27 cellular contexts compared by ENCODE assay signal in the genomic region with DNA sequence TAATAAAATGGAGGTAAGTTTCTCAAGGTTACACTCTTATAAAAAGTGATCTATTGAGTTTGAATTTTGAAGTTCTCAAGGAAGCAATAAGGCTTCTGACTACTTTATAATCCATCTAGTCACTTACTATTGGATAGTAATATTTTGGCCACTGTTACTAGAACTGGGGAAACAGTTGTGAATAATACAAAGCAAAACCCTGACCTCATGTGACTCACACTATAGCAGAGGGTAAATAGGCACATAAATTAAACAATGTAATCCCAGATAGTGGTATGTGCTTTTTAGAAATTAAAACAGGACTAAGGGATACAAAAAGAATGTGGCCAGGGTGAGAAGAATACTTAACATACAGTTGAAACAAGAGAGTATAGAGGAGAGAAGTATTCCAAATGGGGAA.
"Had no signal": no experiment of that assay in that cellular context is flagged by ENCODE, and none has a peak within 500 bp of the region (broad histone marks: within the 10 kb centered on the region; RNA-seq: fewer than 3 reads in every experiment).

No MANE protein-coding gene starts in this region.

- H3K9me3 ChIP-seq: body of pancreas, esophagus squamous epithelium, left lung, lower lobe of right lung, psoas muscle, right atrium auricular region, testis had no signal

- H2AFZ ChIP-seq: neural progenitor cell, parathyroid adenoma had no signal

- FAIRE-seq: islet of Langerhans, urothelium cell line had no signal

- H3K4me2 ChIP-seq: neural progenitor cell had no signal

- H3K9ac ChIP-seq: neural progenitor cell, parathyroid adenoma had no signal

- H3K36me3 ChIP-seq: esophagus squamous epithelium, left lung, neural progenitor cell, right atrium auricular region had no signal

- H3K4me3 ChIP-seq: body of pancreas, esophagus squamous epithelium, left lung, lower lobe of right lung, neural progenitor cell, psoas muscle, right atrium auricular region, testis had no signal

- H3K27me3 ChIP-seq: body of pancreas, esophagus squamous epithelium, left lung, neural progenitor cell, right atrium auricular region, testis had no signal

- H3K27ac ChIP-seq: body of pancreas, esophagus squamous epithelium, left lung, lower lobe of right lung, neural progenitor cell, parathyroid adenoma, psoas muscle, right atrium auricular region, testis had no signal

- ATAC-seq: activated CD4-positive, alpha-beta T cell treated with anti-CD3 and anti-CD28 coated beads for 36 hours; activated CD8-positive, alpha-beta T cell treated with anti-CD3 and anti-CD28 coated beads, Interleukin-2, amount 10 ng/mL, durations not matched to agents 7 days and 5 days; body of pancreas; left lung; lower lobe of right lung; natural killer cell; psoas muscle; stimulated activated naive B cell treated with anti-CD40 and anti-IgM and Interleukin-4, amounts not matched to agents 10 μg/mL and 1 μg/mL and 100 μg/mL, for 72 hours had no signal

- DNase-seq: activated CD4-positive, alpha-beta T cell treated with anti-CD3 and anti-CD28 coated beads for 36 hours; activated CD4-positive, CD25-positive, alpha-beta regulatory T cell; activated CD8-positive, alpha-beta T cell treated with anti-CD3 and anti-CD28 coated beads, Interleukin-2, amount 10 ng/mL, durations not matched to agents 7 days and 5 days; activated effector memory CD4-positive, alpha-beta T cell treated with Interleukin-2 at 50 U/mL for 16 hours; activated naive CD4-positive, alpha-beta T cell treated with Interleukin-2 at 50 U/mL for 16 hours; aorta; body of pancreas; cortex of kidney; endodermal cell; esophagus squamous epithelium; left lung; lower lobe of right lung; mesendoderm; natural killer cell; occipital lobe; psoas muscle; stimulated activated CD4-positive, alpha-beta T cell treated with anti-CD3 and anti-CD28 coated beads, Interleukin-15, amount 100 ng/mL, for 24 hours; stimulated activated CD4-positive, alpha-beta T cell treated with anti-CD3 and anti-CD28 coated beads, Interleukin-2, amount 100 ng/mL, for 24 hours; stimulated activated naive B cell treated with anti-CD40 and anti-IgM and Interleukin-4, amounts not matched to agents 10 μg/mL and 1 μg/mL and 100 μg/mL, for 72 hours; T-helper 1 cell; testis; trophoblast cell had no signal

- H3K4me1 ChIP-seq: body of pancreas, left lung, lower lobe of right lung, neural progenitor cell, parathyroid adenoma, psoas muscle, right atrium auricular region, testis had no signal

- H3K79me2 ChIP-seq: parathyroid adenoma had no signal
